Comparison of ENCODE assay signal across 9 cellular contexts in genomic region chr7:74544706-74545469, GRCh38.
A peak's percentile ranks its signal among the peaks of the same experiment; 100 is the strongest.
DNase-seq lines count a peak whose midpoint lies in the region; FAIRE-seq and TF ChIP-seq lines count a peak whose summit lies in the region.
"Had no signal": no experiment of that assay in that cellular context is flagged by ENCODE, and none has a peak within 500 bp of the region (broad histone marks: within the 10 kb centered on the region; RNA-seq: fewer than 3 reads in every experiment).

No MANE protein-coding gene starts in this region.

- H2BK12ac ChIP-seq in H1 (ENCODE audit: low read depth, low read length) (no peak overlapping the region), neuronal stem cell (ENCODE audit: low read length) (no peak overlapping the region)

- H3K27me3 Mint-ChIP-seq in Caco-2 (ENCODE audit: insufficient read depth, unreplicated experiment) (no peaks in the 10 kb centered on the region), HFFc6 (ENCODE audit: insufficient read depth) (no peaks in the 10 kb centered on the region)

- TF ChIP-seq CTCF in Caco-2 (IDR thresholded peaks at IDR 0.05; ENCODE audit: insufficient read depth in 1 of 2, low read depth in 1 of 2, low read length in 1 of 2, severe bottlenecking in 1 of 2, unreplicated experiment in 1 of 2), result peak; percentile 69 to 74
- peak; percentile 85 for TF ChIP-seq CTCF in HFFc6 (IDR thresholded peaks at IDR 0.05)
- peak; percentile 79 to 87 (median 85) for TF ChIP-seq CTCF in H1 (IDR thresholded peaks at IDR 0.05; ENCODE audit: control extremely low read depth in 1 of 3, insufficient read depth in 1 of 3, low read depth in 1 of 3, low read length in 3 of 3)
- no peak for TF ChIP-seq CTCF in lower leg skin (IDR thresholded peaks at IDR 0.05)

- H2BK120ac ChIP-seq in H1 (replicated peaks; ENCODE audit: low read depth, low read length), result no peak overlapping the region
- no peak overlapping the region for H2BK120ac ChIP-seq in neuronal stem cell (ENCODE audit: low read depth, low read length)

- H3K9me3 ChIP-seq in Caco-2, result no peaks in the 10 kb centered on the region
- H3K9me3 ChIP-seq in H1 (ENCODE audit: insufficient read depth in 2 of 2, low read depth in 1 of 2, low read length in 1 of 2), result peaks cover 0 to 5% of the 10 kb centered on the region in 2 experiments; a peak in 1 of 4 replicates
- peaks cover 8 to 9% of the 10 kb centered on the region in 2 donors for H3K9me3 ChIP-seq in neuronal stem cell (replicated peaks in 1 of 2; ENCODE audit: control insufficient read depth in 2 of 2, insufficient read depth in 1 of 2, low read depth in 1 of 2, low read length in 2 of 2)

- TF ChIP-seq POLR2A in H1 (IDR thresholded peaks at IDR 0.05; ENCODE audit: control extremely low read depth in 1 of 2, low read depth in 2 of 2, low read length in 2 of 2), result no peak
- TF ChIP-seq POLR2A in lower leg skin (IDR thresholded peaks at IDR 0.05), result no peak

- H3K56ac ChIP-seq in H1 (replicated peaks; ENCODE audit: insufficient read length, low read depth, low read length), result no peak overlapping the region

- no peak overlapping the region for H3K23ac ChIP-seq in H1 (ENCODE audit: insufficient read length)
- H3K23ac ChIP-seq in neuronal stem cell (ENCODE audit: low read depth, low read length, poor library complexity), result no peak overlapping the region

- no peak overlapping the region for H3K4me3 Mint-ChIP-seq in Caco-2 (ENCODE audit: unreplicated experiment)
- H3K4me3 Mint-ChIP-seq in HFFc6, result no peak overlapping the region

- intact Hi-C loops in Caco-2 (cut with micrococcal nuclease; ENCODE audit: unreplicated experiment) (loop anchor here (1.0 to 5.0 kb wide), 2 partner anchors 108 to 128 kb away; no protein-coding TSS in a partner anchor), lower leg skin (cut with DNase I; ENCODE audit: low total_unique reads) (loop anchor here (10.0 kb wide), 1 partner anchor 60 kb away; no protein-coding TSS in a partner anchor)

- H2BK15ac ChIP-seq in H1 (ENCODE audit: low read length) (no peak overlapping the region), neuronal stem cell (ENCODE audit: low read length) (no peak overlapping the region)

- DNase-seq in Caco-2 (peak; percentile 61 to 67), HFFc6 (peak; percentile 26), RKO (ENCODE audit: low spot score) (peak; percentile 64), H1 (ENCODE audit: low read depth in 1 of 2, low spot score in 2 of 2) (peak; percentile 50 to 67), neuronal stem cell (ENCODE audit: low spot score) (peak; percentile 26), lower leg skin (ENCODE audit: low spot score in 2 of 2) (no peak), occipital lobe (lab: John Stamatoyannopoulos, UW) (no peak)
- DNase-seq in effector CD8-positive, alpha-beta T cell (lab: John Stamatoyannopoulos, UW), result no peak

- no peak overlapping the region for H3K14ac ChIP-seq in H1 (ENCODE audit: insufficient read length)
- no peak overlapping the region for H3K14ac ChIP-seq in neuronal stem cell (ENCODE audit: low read length)

- CTCF ChIA-PET in Caco-2 (lab: Charles Lee) (no interaction called here), H1 (lab: Charles Lee; ENCODE audit: partially characterized antibody) (interaction anchor here (0.7 to 2.1 kb wide), 22 partner anchors 8 to 237 kb away, joined by 3 to 14 read pairs (median 4); no protein-coding TSS in a partner anchor)

- H3K36me3 Mint-ChIP-seq in Caco-2 (ENCODE audit: insufficient read depth, unreplicated experiment) (peaks cover 74% of the 10 kb centered on the region), HFFc6 (ENCODE audit: low read depth) (peaks cover 19% of the 10 kb centered on the region)

- H3K27ac Mint-ChIP-seq in Caco-2 (ENCODE audit: unreplicated experiment) (peak overlapping the region; percentile 69), HFFc6 (no peak overlapping the region)

- H4K20me1 ChIP-seq in H1 (replicated peaks in 1 of 2; ENCODE audit: control insufficient read depth in 1 of 2, insufficient read depth in 2 of 2, low read length in 2 of 2), result peaks cover 0 to 2% of the 10 kb centered on the region in 2 experiments

- H3K4me1 Mint-ChIP-seq in Caco-2 (ENCODE audit: low read depth, unreplicated experiment), result peaks cover 7% of the 10 kb centered on the region
- H3K4me1 Mint-ChIP-seq in HFFc6 (ENCODE audit: low read depth), result peaks cover 5% of the 10 kb centered on the region; the same call in 1 of the 2 replicates

- no TSS peak for BruUV-seq in Caco-2 (replicated peaks; lab: Mats Ljungman, UMichigan)

- peak; percentile 99 for FAIRE-seq in H1 (lab: Jason Lieb, UNC)

- H3K27ac ChIP-seq in H1 (ENCODE audit: low read depth, low read length), result no peak overlapping the region
- H3K27ac ChIP-seq in neuronal stem cell (replicated peaks; ENCODE audit: low read length), result peak overlapping the region; percentile 57

- H3K4me1 ChIP-seq in Caco-2 (0 out of 2 replicates have a peak, but pooled peaks cover 6% of the 10 kb centered on the region), H1 (replicated peaks in 1 of 4; ENCODE audit: control insufficient read depth in 3 of 4, insufficient read depth in 4 of 4, low read length in 3 of 4) (peaks cover 0 to 2% (median 0%) of the 10 kb centered on the region in 4 experiments; a peak in 1 of 7 replicates), neuronal stem cell (ENCODE audit: control insufficient read depth in 2 of 2, insufficient read depth in 1 of 2, low read depth in 1 of 2, low read length in 2 of 2) (no peaks in the 10 kb centered on the region)

- peak; percentile 78 to 81 for TF ChIP-seq RAD21 in H1 (IDR thresholded peaks at IDR 0.05 in 1 of 2, conservative IDR thresholded peaks at IDR 0.05 in 1 of 2; ENCODE audit: low read depth in 2 of 2, low read length in 2 of 2)

- POLR2A ChIA-PET in Caco-2 (lab: Charles Lee), result no interaction called here
- POLR2A ChIA-PET in H1 (lab: Charles Lee; ENCODE audit: partially characterized antibody), result interaction anchor here (1.1 kb wide), 1 partner anchor 139 kb away, joined by 3 read pairs; no protein-coding TSS in a partner anchor

- 74% methylated on average over 7 of the region's 12 CpGs; no CpG with 5 or more reads in 1 of the 2 experiments for WGBS in H1 (ENCODE audit: extremely low coverage in 1 of 2, insufficient coverage in 1 of 2, insufficient read length in 1 of 2, insufficient replicate concordance in 2 of 2, low coverage in 1 of 2, low lambda C conversion rate in 2 of 2, missing lambda C conversion rate in 1 of 2), 2 experiments
- no CpG with 5 or more reads among the region's 12 CpGs for whole genome bisulfite sequencing in neuronal stem cell (ENCODE audit: extremely low coverage in 2 of 2, insufficient read length in 2 of 2, insufficient replicate concordance in 1 of 2), 2 donors
- 86 to 90% methylated on average over 12 of the region's 12 CpGs for WGBS in lower leg skin, 2 donors

- H3K36me3 ChIP-seq in Caco-2 (ENCODE audit: control insufficient read depth, insufficient read depth, low read length), result peaks cover 8% of the 10 kb centered on the region
- peaks cover 10 to 26% (median 14%) of the 10 kb centered on the region in 4 experiments; a peak in 6 of 8 replicates for H3K36me3 ChIP-seq in H1 (ENCODE audit: control insufficient read depth in 2 of 4, insufficient read depth in 4 of 4, low read length in 3 of 4)
- peaks cover 37 to 75% of the 10 kb centered on the region in 2 donors for H3K36me3 ChIP-seq in neuronal stem cell (replicated peaks in 1 of 2; ENCODE audit: control insufficient read depth in 2 of 2, insufficient read depth in 2 of 2, low read length in 2 of 2)

- H3K27me3 ChIP-seq in Caco-2 (replicated peaks; ENCODE audit: control insufficient read depth, insufficient read depth, low read length) (no peaks in the 10 kb centered on the region), H1 (replicated peaks in 1 of 4; ENCODE audit: control insufficient read depth in 3 of 4, extremely low read depth in 1 of 4, insufficient read depth in 3 of 4, low read length in 3 of 4) (no peaks in the 10 kb centered on the region), neuronal stem cell (ENCODE audit: control insufficient read depth in 3 of 3, insufficient read depth in 3 of 3, low read depth in 1 of 3, low read length in 3 of 3) (no peaks in the 10 kb centered on the region)

- no peak overlapping the region for H3K4me3 ChIP-seq in Caco-2 (ENCODE audit: low read depth, low read length)
- no peak overlapping the region for H3K4me3 ChIP-seq in H1 (ENCODE audit: extremely low read depth in 1 of 4, insufficient read depth in 2 of 4, low read depth in 3 of 4, low read length in 4 of 4)
- H3K4me3 ChIP-seq in neuronal stem cell (ENCODE audit: low read length in 2 of 2), result no peak overlapping the region
- no peak overlapping the region for H3K4me3 ChIP-seq in lower leg skin (ENCODE audit: low read depth, poor library complexity, severe bottlenecking)
- H3K4me3 ChIP-seq: skin epidermis had no signal

- H4K91ac ChIP-seq in H1 (replicated peaks; ENCODE audit: insufficient read length, low read length) (no peak overlapping the region), neuronal stem cell (ENCODE audit: low read depth, low read length, poor library complexity) (no peak overlapping the region)

- H3K18ac ChIP-seq in H1 (ENCODE audit: extremely low read depth, low read length) (no peak overlapping the region), neuronal stem cell (ENCODE audit: low read length) (peak overlapping the region; percentile 35)

- no peaks in the 10 kb centered on the region for H3K79me2 ChIP-seq in H1 (ENCODE audit: control insufficient read depth in 1 of 2, insufficient read depth in 2 of 2, low read length in 2 of 2)

- H3K4ac ChIP-seq in H1 (replicated peaks; ENCODE audit: insufficient read length, low read depth, low read length), result no peak overlapping the region
- H3K4ac ChIP-seq in neuronal stem cell (ENCODE audit: low read length), result no peak overlapping the region

- H2BK5ac ChIP-seq in H1 (ENCODE audit: low read depth, low read length) (no peak overlapping the region), neuronal stem cell (ENCODE audit: low read length) (no peak overlapping the region)

- H2AK5ac ChIP-seq in H1 (ENCODE audit: low read depth, low read length) (no peak overlapping the region), neuronal stem cell (ENCODE audit: low read depth, low read length) (no peak overlapping the region)

- H3K4me2 ChIP-seq in H1 (ENCODE audit: insufficient read depth in 1 of 2, low read depth in 2 of 2, low read length in 2 of 2), result no peak overlapping the region
- H3K4me2 ChIP-seq in neuronal stem cell (ENCODE audit: insufficient read depth, low read length, poor library complexity, severe bottlenecking), result no peak overlapping the region

- no peak overlapping the region for H4K8ac ChIP-seq in H1 (ENCODE audit: extremely low read depth, insufficient read depth, low read length)
- no peak overlapping the region for H4K8ac ChIP-seq in neuronal stem cell (ENCODE audit: low read depth, low read length)

- H3K23me2 ChIP-seq in H1 (ENCODE audit: low read depth, low read length), result no peaks in the 10 kb centered on the region

- H3K9ac ChIP-seq in H1 (replicated peaks in 1 of 4; ENCODE audit: extremely low read depth in 1 of 4, low read depth in 3 of 4, low read length in 3 of 4) (no peak overlapping the region), neuronal stem cell (ENCODE audit: low read depth, low read length, poor library complexity) (no peak overlapping the region)

- H2AFZ ChIP-seq in H1 (ENCODE audit: low read length), result no peak overlapping the region
- H2AFZ ChIP-seq in neuronal stem cell (ENCODE audit: low read length), result no peak overlapping the region

- TF ChIP-seq EP300 in H1 (IDR thresholded peaks at IDR 0.05; ENCODE audit: borderline replicate concordance in 1 of 2, low read depth in 2 of 2, low read length in 2 of 2), result no peak

- no peak overlapping the region for H4K5ac ChIP-seq in H1 (ENCODE audit: insufficient read length, low read depth, low read length)

- H3K79me1 ChIP-seq in H1 (ENCODE audit: low read depth, low read length), result no peaks in the 10 kb centered on the region
- H3K79me1 ChIP-seq in neuronal stem cell (ENCODE audit: low read depth, low read length), result peaks cover 2% of the 10 kb centered on the region

- no peaks in the 10 kb centered on the region for H3K9me3 Mint-ChIP-seq in Caco-2 (ENCODE audit: unreplicated experiment)
- no peaks in the 10 kb centered on the region for H3K9me3 Mint-ChIP-seq in HFFc6

- H2BK20ac ChIP-seq in H1 (ENCODE audit: low read length), result no peak overlapping the region

Comparison
In these comparisons a context has a peak if more than half of its experiments do, and no peak if none do; other contexts are left out.
1. DNase-seq: peak in Caco-2 (2 of 2), HFFc6 (single experiment), RKO (single experiment), H1 (2 of 2) and neuronal stem cell (single experiment); none in lower leg skin (0 of 2), occipital lobe (single experiment) and effector CD8-positive, alpha-beta T cell (single experiment).
2. CTCF ChIP-seq: peak in Caco-2 (2 of 2), HFFc6 (single experiment) and H1 (3 of 3); none in lower leg skin (0 of 3).